Comparison of ENCODE assay signal across 1 cellular context in genomic region chr14:74922752-74923401, GRCh38.
TF ChIP-seq lines count a peak whose summit lies in the region.

TSS of gene RPS6KL1 (minus strand) at chr14:74923260. CDS start at chr14:74921541, 1,719 bp downstream.

TF ChIP-seq in K562, 482 proteins besides CTCF, POLR2A, EP300 and RAD21 (continued from another document and continues in another):
- TF ChIP-seq VEZF1 (CRISPR knock-in tag; IDR thresholded peaks at IDR 0.05) (peak; percentile 57), REST (CRISPR knock-in tag; IDR thresholded peaks at IDR 0.05; ENCODE audit: low read depth) (no peak), CREM (IDR thresholded peaks at IDR 0.05; ENCODE audit: low read depth) (0 out of 2 replicates have a peak, but pooled peaks have one; percentile 13), BRF1 (IDR thresholded peaks at IDR 0.05; ENCODE audit: borderline replicate concordance, extremely low read depth, insufficient read length) (no peak), ZMIZ1 (IDR thresholded peaks at IDR 0.05; ENCODE audit: low read depth in 2 of 2, low read length in 2 of 2) (no peak), ATF2 (CRISPR knock-in tag; IDR thresholded peaks at IDR 0.05) (peak; percentile 33; the same call in 1 of the 2 replicates), RCOR1 (IDR thresholded peaks at IDR 0.05; ENCODE audit: borderline replicate concordance in 1 of 2, low read depth in 2 of 2, low read length in 2 of 2) (peak in 1 of 2 experiments; percentile 96; a peak in 2 of 4 replicates), YY1 (IDR thresholded peaks at IDR 0.05; ENCODE audit: borderline replicate concordance in 1 of 3, control insufficient read depth in 1 of 3, extremely low read depth in 1 of 3, insufficient read depth in 3 of 3, insufficient read length in 1 of 3, insufficient replicate concordance in 2 of 3, low read depth in 1 of 3, low read length in 2 of 3) (peak in 1 of 3 experiments; percentile 45), KDM5B (IDR thresholded peaks at IDR 0.05; ENCODE audit: insufficient replicate concordance, low read depth, low read length) (peak; percentile 41), RBM25 (IDR thresholded peaks at IDR 0.05; ENCODE audit: low read depth, low read length, severe bottlenecking) (peak; percentile 45), RBBP5 (IDR thresholded peaks at IDR 0.05; ENCODE audit: borderline replicate concordance, insufficient read depth, low read length, poor library complexity, severe bottlenecking) (peak; percentile 62), SMARCA5 (IDR thresholded peaks at IDR 0.05) (no peak), TRIM25 (IDR thresholded peaks at IDR 0.05; ENCODE audit: borderline replicate concordance) (no peak), GTF2B (IDR thresholded peaks at IDR 0.05; ENCODE audit: extremely low read depth, insufficient read length) (no peak), ETV6 (IDR thresholded peaks at IDR 0.05; ENCODE audit: borderline replicate concordance in 1 of 2, low read depth in 2 of 2, low read length in 1 of 2) (no peak), ETV6 (CRISPR knock-in tag; IDR thresholded peaks at IDR 0.05; ENCODE audit: borderline replicate concordance) (no peak), STAG1 (CRISPR knock-in tag; IDR thresholded peaks at IDR 0.05; ENCODE audit: borderline replicate concordance) (no peak), CCNT2 (IDR thresholded peaks at IDR 0.05; ENCODE audit: borderline replicate concordance, extremely low read depth, insufficient read length, low read depth, low read length) (no peak), HDAC1 (IDR thresholded peaks at IDR 0.05) (0 out of 4 replicates have a peak, but pooled peaks of 1 of the 2 experiments have one; percentile 18), JUN (IDR thresholded peaks at IDR 0.05; ENCODE audit: borderline replicate concordance, low read depth, low read length) (peak; percentile 69), JUN (CRISPR knock-in tag; IDR thresholded peaks at IDR 0.05; ENCODE audit: borderline replicate concordance) (no peak), BCOR (IDR thresholded peaks at IDR 0.05) (no peak), CHD1 (IDR thresholded peaks at IDR 0.05; ENCODE audit: low read length) (no peak), NFYB (IDR thresholded peaks at IDR 0.05; ENCODE audit: extremely low read depth, insufficient read length) (peak; percentile 32), HMGN3 (IDR thresholded peaks at IDR 0.05; ENCODE audit: borderline replicate concordance, extremely low read depth, insufficient read length, low read depth, low read length) (peak; percentile 38), SUPT5H (IDR thresholded peaks at IDR 0.05) (peak; percentile 52; the same call in 1 of the 2 replicates), SMAD4 (CRISPR knock-in tag; conservative IDR thresholded peaks at IDR 0.05) (no peak), ZNF197 (CRISPR knock-in tag; IDR thresholded peaks at IDR 0.05; ENCODE audit: low read depth) (no peak), RBFOX2 (IDR thresholded peaks at IDR 0.05; ENCODE audit: low read depth, low read length) (peak; percentile 80), ZNF175 (CRISPR knock-in tag; IDR thresholded peaks at IDR 0.05; ENCODE audit: low read depth) (no peak), L3MBTL2 (IDR thresholded peaks at IDR 0.05) (peak; percentile 44; the same call in 1 of the 2 replicates), RBM15 (IDR thresholded peaks at IDR 0.05; ENCODE audit: insufficient read depth, low read length) (no peak), ZSCAN29 (IDR thresholded peaks at IDR 0.05) (no peak), CXXC5 (CRISPR knock-in tag; IDR thresholded peaks at IDR 0.05) (peak; percentile 32), MITF (IDR thresholded peaks at IDR 0.05) (no peak), PHF20 (IDR thresholded peaks at IDR 0.05; ENCODE audit: partially characterized antibody) (peak; percentile 79)
- TF ChIP-seq, protein P1, sequence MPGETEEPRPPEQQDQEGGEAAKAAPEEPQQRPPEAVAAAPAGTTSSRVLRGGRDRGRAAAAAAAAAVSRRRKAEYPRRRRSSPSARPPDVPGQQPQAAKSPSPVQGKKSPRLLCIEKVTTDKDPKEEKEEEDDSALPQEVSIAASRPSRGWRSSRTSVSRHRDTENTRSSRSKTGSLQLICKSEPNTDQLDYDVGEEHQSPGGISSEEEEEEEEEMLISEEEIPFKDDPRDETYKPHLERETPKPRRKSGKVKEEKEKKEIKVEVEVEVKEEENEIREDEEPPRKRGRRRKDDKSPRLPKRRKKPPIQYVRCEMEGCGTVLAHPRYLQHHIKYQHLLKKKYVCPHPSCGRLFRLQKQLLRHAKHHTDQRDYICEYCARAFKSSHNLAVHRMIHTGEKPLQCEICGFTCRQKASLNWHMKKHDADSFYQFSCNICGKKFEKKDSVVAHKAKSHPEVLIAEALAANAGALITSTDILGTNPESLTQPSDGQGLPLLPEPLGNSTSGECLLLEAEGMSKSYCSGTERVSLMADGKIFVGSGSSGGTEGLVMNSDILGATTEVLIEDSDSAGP (CRISPR knock-in tag; IDR thresholded peaks at IDR 0.05), result 0 out of 2 replicates have a peak, but pooled peaks have one; percentile 50
- TF ChIP-seq, protein P2, sequence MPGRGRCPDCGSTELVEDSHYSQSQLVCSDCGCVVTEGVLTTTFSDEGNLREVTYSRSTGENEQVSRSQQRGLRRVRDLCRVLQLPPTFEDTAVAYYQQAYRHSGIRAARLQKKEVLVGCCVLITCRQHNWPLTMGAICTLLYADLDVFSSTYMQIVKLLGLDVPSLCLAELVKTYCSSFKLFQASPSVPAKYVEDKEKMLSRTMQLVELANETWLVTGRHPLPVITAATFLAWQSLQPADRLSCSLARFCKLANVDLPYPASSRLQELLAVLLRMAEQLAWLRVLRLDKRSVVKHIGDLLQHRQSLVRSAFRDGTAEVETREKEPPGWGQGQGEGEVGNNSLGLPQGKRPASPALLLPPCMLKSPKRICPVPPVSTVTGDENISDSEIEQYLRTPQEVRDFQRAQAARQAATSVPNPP (IDR thresholded peaks at IDR 0.05; ENCODE audit: borderline replicate concordance, insufficient read depth, insufficient read length), result no peak
- TF ChIP-seq, protein P3, sequence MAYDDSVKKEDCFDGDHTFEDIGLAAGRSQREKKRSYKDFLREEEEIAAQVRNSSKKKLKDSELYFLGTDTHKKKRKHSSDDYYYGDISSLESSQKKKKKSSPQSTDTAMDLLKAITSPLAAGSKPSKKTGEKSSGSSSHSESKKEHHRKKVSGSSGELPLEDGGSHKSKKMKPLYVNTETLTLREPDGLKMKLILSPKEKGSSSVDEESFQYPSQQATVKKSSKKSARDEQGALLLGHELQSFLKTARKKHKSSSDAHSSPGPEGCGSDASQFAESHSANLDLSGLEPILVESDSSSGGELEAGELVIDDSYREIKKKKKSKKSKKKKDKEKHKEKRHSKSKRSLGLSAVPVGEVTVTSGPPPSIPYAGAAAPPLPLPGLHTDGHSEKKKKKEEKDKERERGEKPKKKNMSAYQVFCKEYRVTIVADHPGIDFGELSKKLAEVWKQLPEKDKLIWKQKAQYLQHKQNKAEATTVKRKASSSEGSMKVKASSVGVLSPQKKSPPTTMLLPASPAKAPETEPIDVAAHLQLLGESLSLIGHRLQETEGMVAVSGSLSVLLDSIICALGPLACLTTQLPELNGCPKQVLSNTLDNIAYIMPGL (CRISPR knock-in tag; IDR thresholded peaks at IDR 0.05), result no peak
